ENCODE assay signal across 1 cellular context in genomic region chr5:145971108-145971507, GRCh38.
TF ChIP-seq lines count a peak whose summit lies in the region.

No MANE protein-coding gene starts in this region.

TF ChIP-seq in GM23338, 12 proteins besides CTCF, POLR2A, EP300 and RAD21 (continued from another document):
- TF ChIP-seq ZNF462 (CRISPR knock-in tag; IDR thresholded peaks at IDR 0.05) (no peak), CREB1 (CRISPR knock-in tag; IDR thresholded peaks at IDR 0.05; ENCODE audit: low read depth) (no peak), EZH2 (IDR thresholded peaks at IDR 0.05; ENCODE audit: low read depth, unreplicated experiment) (no peak), ZNF114 (CRISPR knock-in tag; IDR thresholded peaks at IDR 0.05) (no peak)
